ENCODE assay signal across 23 cellular contexts in genomic region chr21:45845063-45845789, GRCh38.
DNase-seq lines count a peak whose midpoint lies in the region; ATAC-seq, FAIRE-seq and TF ChIP-seq lines count a peak whose summit lies in the region.
"Had no signal": no experiment of that assay in that cellular context is flagged by ENCODE, and none has a peak within 500 bp of the region (broad histone marks: within the 10 kb centered on the region; RNA-seq: fewer than 3 reads in every experiment).

No MANE protein-coding gene starts in this region.

- H3K27me3 ChIP-seq in IMR-90 (ENCODE audit: control insufficient read depth, insufficient read depth, low read length) (no peaks in the 10 kb centered on the region), bronchial epithelial cell (ENCODE audit: control insufficient read depth, insufficient read depth, low read length) (no peaks in the 10 kb centered on the region), neuronal stem cell (ENCODE audit: control insufficient read depth in 3 of 3, insufficient read depth in 3 of 3, low read depth in 1 of 3, low read length in 3 of 3) (no peaks in the 10 kb centered on the region)
- H3K27me3 ChIP-seq: BE2C, colonic mucosa, gastroesophageal sphincter, uterus had no signal

- H2AFZ ChIP-seq in IMR-90 (replicated peaks; ENCODE audit: low read length, poor library complexity): peak overlapping the region; percentile 13
- H2AFZ ChIP-seq in neuronal stem cell (ENCODE audit: low read length): no peak overlapping the region

- intact Hi-C loops in IMR-90 (cut with micrococcal nuclease): no loop called here

- no peak overlapping the region for H3K27ac Mint-ChIP-seq in activated T-cell treated with anti-CD3 and anti-CD28 coated beads, Interleukin-2, amount 50 U/mL, for 24 hours
- H3K27ac Mint-ChIP-seq: effector memory CD8-positive, alpha-beta T cell had no signal

- H3K4me1 ChIP-seq in IMR-90 (ENCODE audit: control insufficient read depth, insufficient read depth, low read length): peaks cover 3% of the 10 kb centered on the region
- H3K4me1 ChIP-seq in neuronal stem cell (ENCODE audit: control insufficient read depth in 2 of 2, insufficient read depth in 1 of 2, low read depth in 1 of 2, low read length in 2 of 2): peaks cover 8 to 10% of the 10 kb centered on the region in 2 donors
- H3K4me1 ChIP-seq: colonic mucosa, esophagus squamous epithelium had no signal

- no peak for TF ChIP-seq RAD21 in IMR-90 (IDR thresholded peaks at IDR 0.05; ENCODE audit: low read length)

- H3K23ac ChIP-seq in IMR-90 (ENCODE audit: low read depth, low read length) (no peak overlapping the region), neuronal stem cell (ENCODE audit: low read depth, low read length, poor library complexity) (no peak overlapping the region)

- no peaks in the 10 kb centered on the region for H4K20me1 ChIP-seq in IMR-90 (ENCODE audit: insufficient read depth, low read length)

- peak; percentile 95 for FAIRE-seq in bronchial epithelial cell (lab: Jason Lieb, UNC)

- H3K4me3 ChIP-seq in IMR-90 (ENCODE audit: insufficient read depth, low read depth, low read length): no peak overlapping the region
- H3K4me3 ChIP-seq in bronchial epithelial cell (ENCODE audit: low read depth, low read length): no peak overlapping the region
- H3K4me3 ChIP-seq in neuronal stem cell (ENCODE audit: low read length in 2 of 2): peak overlapping the region in 1 of 2 donors; percentile 38
- H3K4me3 ChIP-seq: colonic mucosa, esophagus squamous epithelium, gastroesophageal sphincter, uterus had no signal

- H2BK120ac ChIP-seq in IMR-90 (ENCODE audit: low read depth, low read length) (no peak overlapping the region), neuronal stem cell (ENCODE audit: low read depth, low read length) (no peak overlapping the region)

- H3K79me1 ChIP-seq in IMR-90 (ENCODE audit: low read depth in 1 of 2, low read length in 2 of 2): no peaks in the 10 kb centered on the region
- no peaks in the 10 kb centered on the region for H3K79me1 ChIP-seq in neuronal stem cell (ENCODE audit: low read depth, low read length)

- H3K14ac ChIP-seq in IMR-90 (replicated peaks; ENCODE audit: low read depth, low read length) (0 out of 2 replicates have a peak overlapping the region, but pooled peaks have one; percentile 27), neuronal stem cell (ENCODE audit: low read length) (peak overlapping the region; percentile 64)

- H2BK5ac ChIP-seq in IMR-90 (ENCODE audit: low read depth, low read length, poor library complexity, severe bottlenecking) (no peak overlapping the region), neuronal stem cell (ENCODE audit: low read length) (no peak overlapping the region)

- no peak overlapping the region for H3K4me3 Mint-ChIP-seq in activated T-cell treated with anti-CD3 and anti-CD28 coated beads, Interleukin-2, amount 50 U/mL, for 24 hours
- H3K4me3 Mint-ChIP-seq: brain; effector memory CD8-positive, alpha-beta T cell had no signal

- CTCF ChIA-PET in IMR-90 (lab: Yijun Ruan, JAX): interaction anchor here (0.6 kb wide), 1 partner anchor 78 kb away, joined by 3 read pairs; no protein-coding TSS in a partner anchor

- 93% methylated on average over 9 of the region's 12 CpGs; no CpG with 5 or more reads in 1 of the 2 experiments for WGBS in IMR-90 (ENCODE audit: extremely low coverage in 2 of 2, insufficient read length in 1 of 2), 2 experiments
- no CpG with 5 or more reads among the region's 12 CpGs for WGBS in neuronal stem cell (ENCODE audit: extremely low coverage in 2 of 2, insufficient read length in 2 of 2, insufficient replicate concordance in 1 of 2), 2 donors

- H3K4me1 Mint-ChIP-seq in activated T-cell treated with anti-CD3 and anti-CD28 coated beads, Interleukin-2, amount 50 U/mL, for 24 hours (ENCODE audit: low read depth): peaks cover 16% of the 10 kb centered on the region

- H4K5ac ChIP-seq in IMR-90 (ENCODE audit: low read depth, low read length): no peak overlapping the region

- H2AK9ac ChIP-seq in IMR-90 (replicated peaks; ENCODE audit: low read depth, low read length, poor library complexity): no peak overlapping the region

- no peak overlapping the region for H3K56ac ChIP-seq in IMR-90 (ENCODE audit: extremely low read depth, insufficient read depth, low read length)

- H3K4me2 ChIP-seq in IMR-90 (ENCODE audit: low read depth, low read length): no peak overlapping the region
- no peak overlapping the region for H3K4me2 ChIP-seq in neuronal stem cell (ENCODE audit: insufficient read depth, low read length, poor library complexity, severe bottlenecking)

- in situ Hi-C loops in IMR-90 (cut with MboI; ENCODE audit: low sequenced_read_pairs): no loop called here

- H3K27ac ChIP-seq in IMR-90 (ENCODE audit: insufficient read depth, low read length) (no peak overlapping the region), neuronal stem cell (replicated peaks; ENCODE audit: low read length) (no peak overlapping the region)
- H3K27ac ChIP-seq: colonic mucosa, esophagus squamous epithelium, gastroesophageal sphincter had no signal

- H4K91ac ChIP-seq in IMR-90 (ENCODE audit: insufficient read depth, low read depth, low read length) (no peak overlapping the region), neuronal stem cell (ENCODE audit: low read depth, low read length, poor library complexity) (no peak overlapping the region)

- H2BK20ac ChIP-seq in IMR-90 (ENCODE audit: low read depth, low read length): no peak overlapping the region

- POLR2A ChIA-PET in IMR-90 (lab: Charles Lee; ENCODE audit: unreplicated experiment): no interaction called here

- H2AK5ac ChIP-seq in IMR-90 (ENCODE audit: low read depth, low read length) (0 out of 2 replicates have a peak overlapping the region, but pooled peaks have one; percentile 52), neuronal stem cell (ENCODE audit: low read depth, low read length) (no peak overlapping the region)

- H3K4ac ChIP-seq in IMR-90 (ENCODE audit: low read depth, low read length) (no peak overlapping the region), neuronal stem cell (ENCODE audit: low read length) (no peak overlapping the region)

- no peaks in the 10 kb centered on the region for H3K36me3 ChIP-seq in IMR-90 (ENCODE audit: control insufficient read depth, insufficient read depth, low read length)
- no peaks in the 10 kb centered on the region for H3K36me3 ChIP-seq in bronchial epithelial cell (ENCODE audit: control insufficient read depth, insufficient read depth, low read length)
- H3K36me3 ChIP-seq in neuronal stem cell (replicated peaks in 1 of 2; ENCODE audit: control insufficient read depth in 2 of 2, insufficient read depth in 2 of 2, low read length in 2 of 2): no peaks in the 10 kb centered on the region
- H3K36me3 ChIP-seq: BE2C, colonic mucosa, esophagus squamous epithelium, gastroesophageal sphincter, uterus had no signal

- no peak for TF ChIP-seq POLR2A in IMR-90 (IDR thresholded peaks at IDR 0.05; ENCODE audit: low read depth, low read length)

- dilution Hi-C loops in IMR-90 (cut with HindIII; ENCODE audit: low sequenced_read_pairs, unreplicated experiment): no loop called here

- ATAC-seq in IMR-90 (ENCODE audit: low read depth) (no peak), GM18868 (IDR thresholded peaks at IDR 0.05; ENCODE audit: unreplicated experiment) (no peak)
- ATAC-seq: effector memory CD8-positive, alpha-beta T cell; gastroesophageal sphincter; right cardiac atrium had no signal

- no peaks in the 10 kb centered on the region for H3K36me3 Mint-ChIP-seq in activated T-cell treated with anti-CD3 and anti-CD28 coated beads, Interleukin-2, amount 50 U/mL, for 24 hours (ENCODE audit: low read depth)

- H4K8ac ChIP-seq in IMR-90 (ENCODE audit: low read depth in 2 of 2, low read length in 2 of 2) (no peak overlapping the region), neuronal stem cell (ENCODE audit: low read depth, low read length) (no peak overlapping the region)

- peaks cover 4% of the 10 kb centered on the region for H3K27me3 Mint-ChIP-seq in activated T-cell treated with anti-CD3 and anti-CD28 coated beads, Interleukin-2, amount 50 U/mL, for 24 hours

- no peak overlapping the region for H3K18ac ChIP-seq in IMR-90 (ENCODE audit: low read depth, low read length)
- peak overlapping the region; percentile 37 for H3K18ac ChIP-seq in neuronal stem cell (ENCODE audit: low read length)

- H2BK15ac ChIP-seq in IMR-90 (ENCODE audit: low read depth, low read length) (no peak overlapping the region), neuronal stem cell (ENCODE audit: low read length) (no peak overlapping the region)

- peak; percentile 26 for DNase-seq in activated T-cell treated with anti-CD3 and anti-CD28 coated beads, Interleukin-2, amount 50 U/mL, for 24 hours
- DNase-seq in activated T-cell treated with anti-CD3 and anti-CD28 coated beads, Interleukin-2, amount 50 U/mL, for 48 hours: no peak
- DNase-seq in IMR-90: no peak
- DNase-seq in bronchial epithelial cell (ENCODE audit: low read depth): no peak
- no peak for DNase-seq in neuronal stem cell (ENCODE audit: low spot score)
- no peak for DNase-seq in GM20000 (ENCODE audit: low spot score)
- no peak for DNase-seq in activated naive CD4-positive, alpha-beta T cell treated with Interleukin-2 at 50 U/mL for 16 hours
- DNase-seq: activated effector memory CD4-positive, alpha-beta T cell treated with anti-CD3 and anti-CD28 coated beads, Interleukin-2, amount 50 U/mL, for 16 hours; BE2C; colonic mucosa; effector memory CD8-positive, alpha-beta T cell; EL; esophagus squamous epithelium; H7; KBM-7; MV-4-11; NCI-H526 treated with DMSO at 0.1 percent for 48 hours; right cardiac atrium; substantia nigra; uterus had no signal

- H3K9me3 Mint-ChIP-seq in activated T-cell treated with anti-CD3 and anti-CD28 coated beads, Interleukin-2, amount 50 U/mL, for 24 hours: peaks cover 12% of the 10 kb centered on the region

- H2BK12ac ChIP-seq in neuronal stem cell (ENCODE audit: low read length): no peak overlapping the region

- H3K9ac ChIP-seq in IMR-90 (ENCODE audit: low read depth, low read length) (no peak overlapping the region), neuronal stem cell (ENCODE audit: low read depth, low read length, poor library complexity) (peak overlapping the region; percentile 78)

- H3K9me3 ChIP-seq in IMR-90 (ENCODE audit: control insufficient read depth, insufficient read depth, low read length) (peaks cover 10% of the 10 kb centered on the region), neuronal stem cell (replicated peaks in 1 of 2; ENCODE audit: control insufficient read depth in 2 of 2, insufficient read depth in 1 of 2, low read depth in 1 of 2, low read length in 2 of 2) (peaks cover 7% of the 10 kb centered on the region in 2 donors)
- H3K9me3 ChIP-seq: colonic mucosa, uterus had no signal

- no peak for TF ChIP-seq CTCF in IMR-90 (conservative IDR thresholded peaks at IDR 0.05; ENCODE audit: low read depth, low read length)
- no peak for TF ChIP-seq CTCF in bronchial epithelial cell (IDR thresholded peaks at IDR 0.05; ENCODE audit: insufficient read depth, low read length, severe bottlenecking)
- no peak for TF ChIP-seq CTCF in GM20000 (IDR thresholded peaks at IDR 0.05; ENCODE audit: extremely low read depth, missing control alignments)

- peaks cover 12% of the 10 kb centered on the region for H3K9me1 ChIP-seq in IMR-90 (ENCODE audit: insufficient read depth, low read length)

- no TSS peak for BruUV-seq in IMR-90 (replicated peaks; lab: Mats Ljungman, UMichigan)

TF ChIP-seq in IMR-90, 13 proteins besides CTCF, POLR2A, EP300 and RAD21 (continues in another document):
- TF ChIP-seq CHD1 (IDR thresholded peaks at IDR 0.05; ENCODE audit: low read depth, low read length) (no peak), MXI1 (IDR thresholded peaks at IDR 0.05; ENCODE audit: borderline replicate concordance, low read depth, low read length) (no peak)
